ENCODE assay signal across 16 cellular contexts in genomic region chr15:65659502-65660052, GRCh38. TPM values are rescaled to one million over a fixed set of nuclear protein-coding genes. Genes with fewer than 3 reads are reported as not detected.
DNase-seq lines count a peak whose midpoint lies in the region; ATAC-seq, FAIRE-seq and TF ChIP-seq lines count a peak whose summit lies in the region.
"Had no signal": no experiment of that assay in that cellular context is flagged by ENCODE, and none has a peak within 500 bp of the region (broad histone marks: within the 10 kb centered on the region; RNA-seq: fewer than 3 reads in every experiment).

No MANE protein-coding gene starts in this region.

- no peak overlapping the region for H3K9ac ChIP-seq in kidney (ENCODE audit: low read length in 2 of 2)

- no peak for ATAC-seq in stimulated activated naive CD8-positive, alpha-beta T cell treated with anti-CD3 and anti-CD28 coated beads, Interleukin-15, amount 100 ng/mL, for 72 hours
- ATAC-seq in activated B cell treated with CpG ODN at 0.5 μM for 24 hours (ENCODE audit: low read depth) (no peak), memory B cell (ENCODE audit: low read depth) (no peak)

- no peak overlapping the region for H3K4me3 Mint-ChIP-seq in stimulated activated naive CD8-positive, alpha-beta T cell treated with anti-CD3 and anti-CD28 coated beads, Interleukin-15, Interleukin-2, amounts not matched to agents 100 ng/mL and 50 ng/mL, for 24 hours
- no peak overlapping the region for H3K4me3 Mint-ChIP-seq in stimulated activated naive CD8-positive, alpha-beta T cell treated with anti-CD3 and anti-CD28 coated beads, Interleukin-15, amount 100 ng/mL, for 72 hours
- H3K4me3 Mint-ChIP-seq in activated B cell treated with CpG ODN at 0.5 μM for 24 hours, result no peak overlapping the region
- H3K4me3 Mint-ChIP-seq in memory B cell, result no peak overlapping the region
- no peak overlapping the region for H3K4me3 Mint-ChIP-seq in CD8-positive, alpha-beta memory T cell

- no peaks in the 10 kb centered on the region for H3K27me3 ChIP-seq in CD8-positive, alpha-beta memory T cell (ENCODE audit: insufficient read depth, low read length, poor library complexity, severe bottlenecking)
- no peaks in the 10 kb centered on the region for H3K27me3 ChIP-seq in testis

- CTCF ChIA-PET in activated B cell treated with CpG ODN at 0.5 μM for 24 hours (lab: Charles Lee), result interaction anchor here (0.9 kb wide), 1 partner anchor 13 kb away, joined by 3 read pairs; no protein-coding TSS in a partner anchor
- CTCF ChIA-PET in CD8-positive, alpha-beta memory T cell (lab: Charles Lee), result interaction anchor here (1.1 kb wide), 1 partner anchor 21 kb away, joined by 3 read pairs; no protein-coding TSS in a partner anchor

- peak overlapping the region; percentile 16 for H3K27ac Mint-ChIP-seq in stimulated activated naive CD8-positive, alpha-beta T cell treated with anti-CD3 and anti-CD28 coated beads, Interleukin-15, Interleukin-2, amounts not matched to agents 100 ng/mL and 50 ng/mL, for 24 hours
- no peak overlapping the region for H3K27ac Mint-ChIP-seq in stimulated activated naive CD8-positive, alpha-beta T cell treated with anti-CD3 and anti-CD28 coated beads, Interleukin-15, amount 100 ng/mL, for 72 hours
- H3K27ac Mint-ChIP-seq in activated B cell treated with CpG ODN at 0.5 μM for 24 hours (peak overlapping the region; percentile 65), memory B cell (peak overlapping the region; percentile 74)
- peak overlapping the region in 2 of 8 donors; percentile 21 to 54 for H3K27ac Mint-ChIP-seq in CD8-positive, alpha-beta memory T cell

- no peak for DNase-seq in stimulated activated naive CD8-positive, alpha-beta T cell treated with anti-CD3 and anti-CD28 coated beads, Interleukin-15, amount 100 ng/mL, for 72 hours
- no peak for DNase-seq in activated B cell treated with CpG ODN at 0.5 μM for 24 hours
- no peak for DNase-seq in memory B cell (ENCODE audit: low spot score in 2 of 2)
- DNase-seq in kidney, result no peak
- DNase-seq in CD8-positive, alpha-beta memory T cell, result no peak
- no peak for DNase-seq in stimulated activated CD4-positive, alpha-beta T cell treated with anti-CD3 and anti-CD28 coated beads, Interleukin-2, amount 100 ng/mL, for 48 hours
- no peak for DNase-seq in testis
- DNase-seq: Caco-2, H7, Karpas-422, MM.1S, NCI-H1092 treated with DMSO at 0.1 percent for 48 hours, NCI-H1694, NCI-H510A treated with DMSO at 0.1 percent for 48 hours, NCI-H82 had no signal

- H3K27ac ChIP-seq in kidney (ENCODE audit: low read depth in 2 of 2, low read length in 2 of 2) (no peak overlapping the region), testis (no peak overlapping the region)
- H3K27ac ChIP-seq in CD8-positive, alpha-beta memory T cell (ENCODE audit: low read depth, low read length), result no peak overlapping the region

- peaks cover 5 to 7% of the 10 kb centered on the region in 2 donors for H3K36me3 ChIP-seq in kidney (ENCODE audit: control insufficient read depth in 1 of 2, insufficient read depth in 2 of 2, low read length in 2 of 2)
- H3K36me3 ChIP-seq in CD8-positive, alpha-beta memory T cell (ENCODE audit: insufficient read depth, low read length), result peaks cover 13% of the 10 kb centered on the region
- H3K36me3 ChIP-seq in testis (ENCODE audit: low read depth, missing control alignments), result no peaks in the 10 kb centered on the region

- no peaks in the 10 kb centered on the region for H3K9me3 ChIP-seq in kidney (ENCODE audit: control insufficient read depth in 1 of 2, low read length in 2 of 2)
- H3K9me3 ChIP-seq in CD8-positive, alpha-beta memory T cell (ENCODE audit: low read length), result no peaks in the 10 kb centered on the region
- H3K9me3 ChIP-seq in testis, result no peaks in the 10 kb centered on the region
- H3K9me3 ChIP-seq: Caco-2 had no signal

- no peaks in the 10 kb centered on the region for H3K9me3 Mint-ChIP-seq in stimulated activated naive CD8-positive, alpha-beta T cell treated with anti-CD3 and anti-CD28 coated beads, Interleukin-15, Interleukin-2, amounts not matched to agents 100 ng/mL and 50 ng/mL, for 24 hours
- no peaks in the 10 kb centered on the region for H3K9me3 Mint-ChIP-seq in stimulated activated naive CD8-positive, alpha-beta T cell treated with anti-CD3 and anti-CD28 coated beads, Interleukin-15, amount 100 ng/mL, for 72 hours
- H3K9me3 Mint-ChIP-seq in activated B cell treated with CpG ODN at 0.5 μM for 24 hours, result no peaks in the 10 kb centered on the region
- H3K9me3 Mint-ChIP-seq in memory B cell, result no peaks in the 10 kb centered on the region
- no peaks in the 10 kb centered on the region for H3K9me3 Mint-ChIP-seq in CD8-positive, alpha-beta memory T cell

- H3K4me3 ChIP-seq in kidney (ENCODE audit: low read length in 2 of 2) (no peak overlapping the region), testis (no peak overlapping the region)
- H3K4me3 ChIP-seq in CD8-positive, alpha-beta memory T cell (ENCODE audit: low read length), result no peak overlapping the region

- TF ChIP-seq CTCF in activated B cell treated with CpG ODN at 0.5 μM for 24 hours (IDR thresholded peaks at IDR 0.05) (no peak), kidney (IDR thresholded peaks at IDR 0.05; ENCODE audit: borderline replicate concordance, extremely low read depth, insufficient read depth) (no peak), testis (IDR thresholded peaks at IDR 0.05) (no peak)

- FAIRE-seq in kidney (lab: Jason Lieb, UNC), result no peak

- peaks cover 61% of the 10 kb centered on the region for H3K36me3 Mint-ChIP-seq in stimulated activated naive CD8-positive, alpha-beta T cell treated with anti-CD3 and anti-CD28 coated beads, Interleukin-15, Interleukin-2, amounts not matched to agents 100 ng/mL and 50 ng/mL, for 24 hours (ENCODE audit: low read depth)
- peaks cover 76% of the 10 kb centered on the region for H3K36me3 Mint-ChIP-seq in activated B cell treated with CpG ODN at 0.5 μM for 24 hours (ENCODE audit: low read depth)
- peaks cover 18% of the 10 kb centered on the region for H3K36me3 Mint-ChIP-seq in memory B cell
- H3K36me3 Mint-ChIP-seq in CD8-positive, alpha-beta memory T cell, result peaks cover 0 to 76% (median 10%) of the 10 kb centered on the region in 3 donors

- H3K4me1 Mint-ChIP-seq in stimulated activated naive CD8-positive, alpha-beta T cell treated with anti-CD3 and anti-CD28 coated beads, Interleukin-15, Interleukin-2, amounts not matched to agents 100 ng/mL and 50 ng/mL, for 24 hours (ENCODE audit: low read depth), result no peaks in the 10 kb centered on the region
- H3K4me1 Mint-ChIP-seq in stimulated activated naive CD8-positive, alpha-beta T cell treated with anti-CD3 and anti-CD28 coated beads, Interleukin-15, amount 100 ng/mL, for 72 hours, result no peaks in the 10 kb centered on the region
- H3K4me1 Mint-ChIP-seq in activated B cell treated with CpG ODN at 0.5 μM for 24 hours (peaks cover 35% of the 10 kb centered on the region), memory B cell (peaks cover 7% of the 10 kb centered on the region)
- H3K4me1 Mint-ChIP-seq in CD8-positive, alpha-beta memory T cell, result no peaks in the 10 kb centered on the region

- WGBS in testis, 2 donors, result 85 to 92% methylated on average over 4 of the region's 4 CpGs

- H3K27me3 Mint-ChIP-seq in stimulated activated naive CD8-positive, alpha-beta T cell treated with anti-CD3 and anti-CD28 coated beads, Interleukin-15, Interleukin-2, amounts not matched to agents 100 ng/mL and 50 ng/mL, for 24 hours, result no peaks in the 10 kb centered on the region
- H3K27me3 Mint-ChIP-seq in stimulated activated naive CD8-positive, alpha-beta T cell treated with anti-CD3 and anti-CD28 coated beads, Interleukin-15, amount 100 ng/mL, for 72 hours, result no peaks in the 10 kb centered on the region
- H3K27me3 Mint-ChIP-seq in activated B cell treated with CpG ODN at 0.5 μM for 24 hours (no peaks in the 10 kb centered on the region), memory B cell (no peaks in the 10 kb centered on the region)
- no peaks in the 10 kb centered on the region for H3K27me3 Mint-ChIP-seq in CD8-positive, alpha-beta memory T cell

- no peak for TF ChIP-seq POLR2A in testis (IDR thresholded peaks at IDR 0.05)

- H3K4me1 ChIP-seq in kidney (ENCODE audit: control insufficient read depth in 1 of 2, insufficient read depth in 1 of 2, low read depth in 1 of 2, low read length in 2 of 2) (no peaks in the 10 kb centered on the region), testis (no peaks in the 10 kb centered on the region)
- no peaks in the 10 kb centered on the region for H3K4me1 ChIP-seq in CD8-positive, alpha-beta memory T cell (ENCODE audit: insufficient read depth, low read length)

- intact Hi-C loops in activated B cell treated with CpG ODN at 0.5 μM for 24 hours (cut with micrococcal nuclease) (loop anchor here (5.0 kb wide), 1 partner anchor 48 kb away; no protein-coding TSS in a partner anchor), kidney (cut with DNase I) (no loop called here), testis (cut with DNase I; ENCODE audit: low total_unique reads) (no loop called here)

- POLR2A ChIA-PET in activated B cell treated with CpG ODN at 0.5 μM for 24 hours (lab: Charles Lee), result interaction anchor here (0.6 kb wide), 1 partner anchor 184 kb away, joined by 4 read pairs; no protein-coding TSS in a partner anchor
- POLR2A ChIA-PET in CD8-positive, alpha-beta memory T cell (lab: Charles Lee), result no interaction called here

RNA-seq across cellular contexts. Expression of gene SLC24A1, which starts 37.8 kb away (rescaled TPM):
- total RNA-seq in activated B cell treated with CpG ODN at 0.5 μM for 24 hours (3.6 and 4.6 TPM in 2 replicates), kidney (18.9 TPM), testis (10 to 100 TPM; 16.9 to 24.3 TPM)
- polyA plus RNA-seq in kidney (ENCODE audit: insufficient read depth, low read depth, low replicate concordance) (4.9 TPM), testis (ENCODE audit: insufficient read depth, low read depth, low replicate concordance) (13.4 TPM)
- total RNA-seq in CD8-positive, alpha-beta memory T cell, result 1 to 10 TPM; 4.2 to 4.3 TPM
- 3.8 TPM for polyA plus RNA-seq in CD8-positive, alpha-beta memory T cell

RNA-seq across cellular contexts. Expression of gene INTS14, which starts 48.6 kb away (rescaled TPM):
- total RNA-seq in activated B cell treated with CpG ODN at 0.5 μM for 24 hours (37.6 and 41.2 TPM in 2 replicates), kidney (37.1 TPM), testis (10 to 100 TPM; 65.7 to 71.0 TPM)
- polyA plus RNA-seq in kidney (ENCODE audit: insufficient read depth, low read depth, low replicate concordance) (27.8 TPM), testis (ENCODE audit: insufficient read depth, low read depth, low replicate concordance) (41.7 TPM)
- total RNA-seq in CD8-positive, alpha-beta memory T cell, result 10 to 100 TPM; 62.0 to 64.7 TPM
- 29.9 TPM for polyA plus RNA-seq in CD8-positive, alpha-beta memory T cell

Comparison
In these comparisons a context has a peak if more than half of its experiments do, and no peak if none do; other contexts are left out.
1. H3K27ac Mint-ChIP-seq: peak in stimulated activated naive CD8-positive, alpha-beta T cell treated with anti-CD3 and anti-CD28 coated beads, Interleukin-15, Interleukin-2, amounts not matched to agents 100 ng/mL and 50 ng/mL, for 24 hours (single experiment), activated B cell treated with CpG ODN at 0.5 μM for 24 hours (single experiment) and memory B cell (single experiment); none in stimulated activated naive CD8-positive, alpha-beta T cell treated with anti-CD3 and anti-CD28 coated beads, Interleukin-15, amount 100 ng/mL, for 72 hours (0 of 2).